32 cellular contexts compared by ENCODE assay signal in genomic region chr3:125353659-125354058, GRCh38.
"Had no signal": no experiment of that assay in that cellular context is flagged by ENCODE, and none has a peak within 500 bp of the region (broad histone marks: within the 10 kb centered on the region; RNA-seq: fewer than 3 reads in every experiment).

No MANE protein-coding gene starts in this region.

- H3K27me3 Mint-ChIP-seq: activated CD4-positive, alpha-beta memory T cell treated with anti-CD3 and anti-CD28 coated beads for 36 hours; activated CD4-positive, alpha-beta T cell treated with anti-CD3 and anti-CD28 coated beads for 36 hours; activated CD4-positive, alpha-beta T cell treated with anti-CD3 and anti-CD28 coated beads, Interleukin-2, amount 10 ng/mL, durations not matched to agents 24 days and 14 days; activated CD8-positive, alpha-beta memory T cell treated with anti-CD3 and anti-CD28 coated beads, Interleukin-2, amount 10 ng/mL, durations not matched to agents 7 days and 5 days; activated naive CD4-positive, alpha-beta T cell treated with anti-CD3 and anti-CD28 coated beads, Interleukin-2, amount 50 U/mL, for 24 hours; activated naive CD8-positive, alpha-beta T cell treated with anti-CD3 and anti-CD28 coated beads for 36 hours; activated naive CD8-positive, alpha-beta T cell treated with anti-CD3 and anti-CD28 coated beads, Interleukin-2, amount 50 U/mL, for 24 hours had no signal

- H3K27ac ChIP-seq: adrenal gland, body of pancreas, WERI-Rb-1 had no signal

- H3K9me3 Mint-ChIP-seq: activated CD4-positive, alpha-beta memory T cell treated with anti-CD3 and anti-CD28 coated beads for 36 hours; activated CD4-positive, alpha-beta T cell treated with anti-CD3 and anti-CD28 coated beads, Interleukin-2, amount 10 ng/mL, durations not matched to agents 24 days and 14 days; activated naive CD4-positive, alpha-beta T cell treated with anti-CD3 and anti-CD28 coated beads for 36 hours; activated naive CD4-positive, alpha-beta T cell treated with anti-CD3 and anti-CD28 coated beads, Interleukin-2, amount 50 U/mL, for 24 hours had no signal

- H3K4me3 Mint-ChIP-seq: activated CD4-positive, alpha-beta memory T cell treated with anti-CD3 and anti-CD28 coated beads for 36 hours; activated CD4-positive, alpha-beta T cell treated with anti-CD3 and anti-CD28 coated beads for 36 hours; activated CD4-positive, alpha-beta T cell treated with anti-CD3 and anti-CD28 coated beads, Interleukin-2, amount 10 ng/mL, durations not matched to agents 24 days and 14 days; activated CD8-positive, alpha-beta memory T cell treated with anti-CD3 and anti-CD28 coated beads, Interleukin-2, amount 10 ng/mL, durations not matched to agents 7 days and 5 days; activated CD8-positive, alpha-beta T cell treated with anti-CD3 and anti-CD28 coated beads, Interleukin-2, amount 10 ng/mL, durations not matched to agents 7 days and 5 days; activated naive CD4-positive, alpha-beta T cell treated with anti-CD3 and anti-CD28 coated beads for 36 hours; activated naive CD4-positive, alpha-beta T cell treated with anti-CD3 and anti-CD28 coated beads, Interleukin-2, amount 50 U/mL, for 24 hours; activated naive CD8-positive, alpha-beta T cell treated with anti-CD3 and anti-CD28 coated beads for 36 hours; activated naive CD8-positive, alpha-beta T cell treated with anti-CD3 and anti-CD28 coated beads, Interleukin-2, amount 50 U/mL, for 24 hours; activated T-helper 1 cell treated with anti-CD3 and anti-CD28 coated beads, Interleukin-12 subunit alpha, Interleukin-12 subunit beta, Interleukin-2, Interleukin-4 antibody, amounts not matched to agents 30 ng/mL and 10 ng/mL and 1 ng/mL, durations not matched to agents 14 hours and 24 hours and 36 hours; T-helper 2 cell treated with Interferon-gamma antibody and Interleukin-4, amounts not matched to agents 5 μg/mL and 100 μg/mL, for 36 hours had no signal

- ATAC-seq: activated CD4-positive, alpha-beta T cell treated with anti-CD3 and anti-CD28 coated beads for 36 hours; activated CD8-positive, alpha-beta memory T cell treated with anti-CD3 and anti-CD28 coated beads, Interleukin-2, amount 10 ng/mL, durations not matched to agents 7 days and 5 days; activated CD8-positive, alpha-beta T cell treated with anti-CD3 and anti-CD28 coated beads, Interleukin-2, amount 10 ng/mL, durations not matched to agents 7 days and 5 days; activated naive CD8-positive, alpha-beta T cell treated with anti-CD3 and anti-CD28 coated beads, Interleukin-2, amount 50 U/mL, for 24 hours; body of pancreas; esophagus mucosa had no signal

- H3K27me3 ChIP-seq: adrenal gland, body of pancreas had no signal

- H3K4me3 ChIP-seq: adrenal gland, body of pancreas had no signal

- FAIRE-seq: endothelial cell of umbilical vein had no signal

- H3K36me3 ChIP-seq: adrenal gland had no signal

- DNase-seq: activated CD4-positive, alpha-beta memory T cell treated with anti-CD3 and anti-CD28 coated beads for 36 hours; activated CD4-positive, alpha-beta T cell treated with anti-CD3 and anti-CD28 coated beads for 36 hours; activated CD4-positive, alpha-beta T cell treated with anti-CD3 and anti-CD28 coated beads, Interleukin-2, amount 10 ng/mL, durations not matched to agents 24 days and 14 days; activated CD4-positive, CD25-positive, alpha-beta regulatory T cell; activated CD4-positive, CD25-positive, alpha-beta regulatory T cell treated with anti-CD3 and anti-CD28 coated beads, Interleukin-2, amount 50 U/mL, for 72 hours; activated CD8-positive, alpha-beta memory T cell treated with anti-CD3 and anti-CD28 coated beads, Interleukin-2, amount 10 ng/mL, durations not matched to agents 7 days and 5 days; activated CD8-positive, alpha-beta memory T cell treated with anti-CD3 and anti-CD28 coated beads, Interleukin-2, amount 50 U/mL, for 4 hours; activated CD8-positive, alpha-beta T cell treated with anti-CD3 and anti-CD28 coated beads, Interleukin-2, amount 10 ng/mL, durations not matched to agents 7 days and 5 days; activated effector memory CD4-positive, alpha-beta T cell treated with anti-CD3 and anti-CD28 coated beads, Interleukin-2, amount 50 U/mL, for 16 hours; activated naive CD4-positive, alpha-beta T cell treated with anti-CD3 and anti-CD28 coated beads for 36 hours; activated naive CD8-positive, alpha-beta T cell treated with anti-CD3 and anti-CD28 coated beads for 36 hours; activated naive CD8-positive, alpha-beta T cell treated with anti-CD3 and anti-CD28 coated beads, Interleukin-2, amount 50 U/mL, for 24 hours; activated T-cell treated with anti-CD3 and anti-CD28 coated beads, Interleukin-2, amount 50 U/mL, for 1 hour; activated T-cell treated with anti-CD3 and anti-CD28 coated beads, Interleukin-2, amount 50 U/mL, for 48 hours; adrenal gland; amygdala; aorta; body of pancreas; caudate nucleus; cortex of kidney; dermis blood vessel endothelial cell; effector CD4-positive, alpha-beta T cell; head of caudate nucleus; hippocampal formation; T1000; WERI-Rb-1 had no signal

- H3K27ac Mint-ChIP-seq: activated CD4-positive, alpha-beta memory T cell treated with anti-CD3 and anti-CD28 coated beads for 36 hours; activated CD4-positive, alpha-beta T cell treated with anti-CD3 and anti-CD28 coated beads, Interleukin-2, amount 10 ng/mL, durations not matched to agents 24 days and 14 days; activated CD8-positive, alpha-beta memory T cell treated with anti-CD3 and anti-CD28 coated beads, Interleukin-2, amount 10 ng/mL, durations not matched to agents 7 days and 5 days; activated CD8-positive, alpha-beta T cell treated with anti-CD3 and anti-CD28 coated beads, Interleukin-2, amount 10 ng/mL, durations not matched to agents 7 days and 5 days; activated naive CD4-positive, alpha-beta T cell treated with anti-CD3 and anti-CD28 coated beads for 36 hours; activated naive CD8-positive, alpha-beta T cell treated with anti-CD3 and anti-CD28 coated beads, Interleukin-2, amount 50 U/mL, for 24 hours; activated T-helper 1 cell treated with anti-CD3 and anti-CD28 coated beads, Interleukin-12 subunit alpha, Interleukin-12 subunit beta, Interleukin-2, Interleukin-4 antibody, amounts not matched to agents 30 ng/mL and 10 ng/mL and 1 ng/mL, durations not matched to agents 14 hours and 24 hours and 36 hours; activated T-helper 2 cell treated with anti-CD3 and anti-CD28 coated beads, Interferon-gamma antibody, Interleukin-2, Interleukin-4, amounts not matched to agents 10 μg/mL and 5 μg/mL and 100 μg/mL, durations not matched to agents 14 hours and 24 hours and 36 hours; T-helper 2 cell treated with Interferon-gamma antibody and Interleukin-4, amounts not matched to agents 5 μg/mL and 100 μg/mL, for 36 hours had no signal

- H3K9me3 ChIP-seq: adrenal gland, body of pancreas had no signal
